Comparison of ENCODE assay signal across 8 cellular contexts in the genomic region with DNA sequence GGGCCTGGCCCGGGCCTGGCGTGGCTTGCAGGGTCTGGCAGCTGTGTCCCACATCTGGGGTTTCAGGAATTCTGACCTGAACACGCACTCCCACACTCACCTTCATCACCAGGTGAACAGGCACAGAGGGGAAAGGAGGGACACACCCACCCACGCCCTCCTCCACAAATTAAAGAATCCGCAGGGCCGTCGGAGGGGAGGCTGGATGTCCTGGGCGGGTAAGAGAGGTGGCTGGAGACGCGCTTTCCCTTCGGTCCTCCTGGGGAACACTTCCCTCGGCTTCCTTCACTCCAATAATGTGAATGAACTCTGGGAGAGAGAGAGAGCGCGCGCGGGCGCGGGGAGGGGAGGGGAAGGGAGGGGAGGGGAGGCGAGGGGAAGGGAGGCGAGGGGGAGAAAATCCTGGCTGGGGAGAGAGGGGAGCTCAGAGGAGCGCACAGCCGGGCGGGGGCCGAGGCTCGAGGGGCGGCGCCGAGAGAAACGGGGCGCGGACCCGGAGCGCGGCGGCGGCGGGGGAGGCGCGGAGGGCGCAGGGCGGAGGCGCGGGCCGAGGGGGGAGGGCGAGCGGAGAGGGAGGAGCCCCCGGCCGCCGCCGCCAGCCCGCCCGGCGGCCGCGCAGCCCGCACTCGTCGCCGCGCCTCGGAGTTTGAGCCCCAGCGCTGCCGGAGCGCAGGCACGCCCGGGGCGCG. TPM values are rescaled to one million over a fixed set of nuclear protein-coding genes. Genes with fewer than 3 reads are reported as not detected.
DNase-seq lines count a peak whose midpoint lies in the region; ATAC-seq and TF ChIP-seq lines count a peak whose summit lies in the region.

A gene (plus strand): TSS at position 625 of the 689 bp plus-strand sequence. CDS start 205 bp downstream, outside the sequence.

- no peak for TF ChIP-seq POLR2A in uterus (IDR thresholded peaks at IDR 0.05)

- H3K27me3 ChIP-seq in left ventricle myocardium inferior (ENCODE audit: low read depth) (peaks cover 92% of the 10 kb centered on the region), lower lobe of right lung (ENCODE audit: low read depth) (peaks cover 50% of the 10 kb centered on the region), uterus (no peaks in the 10 kb centered on the region)

- DNase-seq in left ventricle myocardium inferior (no peak), left ventricle myocardium superior (no peak), astrocyte of the hippocampus (ENCODE audit: low read depth, low spot score) (peak; percentile 67), lower lobe of right lung (no peak), uterus (no peak), mucosa of gallbladder (ENCODE audit: low spot score) (no peak)
- DNase-seq in activated CD4-positive, CD25-positive, alpha-beta regulatory T cell treated with anti-CD3 and anti-CD28 coated beads, Interleukin-2, amount 50 U/mL, for 72 hours: no peak

- intact Hi-C loops in left ventricle myocardium inferior (cut with micrococcal nuclease): no loop called here
- intact Hi-C loops in left ventricle myocardium superior (cut with micrococcal nuclease): no loop called here
- intact Hi-C loops in lower lobe of right lung (cut with DNase I): no loop called here
- intact Hi-C loops in uterus (cut with DNase I; ENCODE audit: low total_unique reads): no loop called here

- peak within 1 kb of the TSS; percentile 62 for H3K4me3 ChIP-seq in left ventricle myocardium inferior
- peak within 1 kb of the TSS; percentile 50 for H3K4me3 ChIP-seq in lower lobe of right lung
- H3K4me3 ChIP-seq in uterus: peak within 1 kb of the TSS; percentile 19 to 28

- H3K9me3 ChIP-seq in left ventricle myocardium inferior (replicated peaks): no peaks in the 10 kb centered on the region
- H3K9me3 ChIP-seq in lower lobe of right lung: no peaks in the 10 kb centered on the region
- no peaks in the 10 kb centered on the region for H3K9me3 ChIP-seq in uterus

- H3K36me3 ChIP-seq in left ventricle myocardium inferior (no peaks in the 10 kb centered on the region), lower lobe of right lung (no peaks in the 10 kb centered on the region), uterus (no peaks in the 10 kb centered on the region)

- H3K4me1 ChIP-seq in left ventricle myocardium inferior: peaks cover 21% of the 10 kb centered on the region
- H3K4me1 ChIP-seq in lower lobe of right lung: peaks cover 9% of the 10 kb centered on the region
- H3K4me1 ChIP-seq in uterus: no peaks in the 10 kb centered on the region

- ATAC-seq in left ventricle myocardium superior: no peak
- ATAC-seq in lower lobe of right lung: peak; percentile 4 to 68
- no peak for ATAC-seq in GM21528 (IDR thresholded peaks at IDR 0.05; ENCODE audit: low FRiP score, unreplicated experiment)

- H3K27ac ChIP-seq in left ventricle myocardium inferior (replicated peaks): no peak within 1 kb of the TSS
- no peak within 1 kb of the TSS for H3K27ac ChIP-seq in lower lobe of right lung
- no peak within 1 kb of the TSS for H3K27ac ChIP-seq in uterus

- TF ChIP-seq CTCF in left ventricle myocardium inferior (IDR thresholded peaks at IDR 0.05; ENCODE audit: borderline replicate concordance) (no peak), lower lobe of right lung (IDR thresholded peaks at IDR 0.05) (no peak), uterus (IDR thresholded peaks at IDR 0.05) (no peak)

RNA-seq across cellular contexts. Expression of the gene that starts here (rescaled TPM):
- not detected for total RNA-seq in left ventricle myocardium inferior
- not detected for total RNA-seq in left ventricle myocardium superior
- total RNA-seq in lower lobe of right lung: 5.1 TPM
- 1 to 10 TPM in 1 of 4 donors, under 1 TPM in 2, not detected in 1; 0.21 to 3.9 (median 0.26) TPM for total RNA-seq in uterus
- not detected for total RNA-seq in mucosa of gallbladder

Comparison
In these comparisons a context has a peak if more than half of its experiments do, and no peak if none do; other contexts are left out.
1. ATAC-seq: peak in lower lobe of right lung (2 of 2); none in left ventricle myocardium superior (single experiment) and GM21528 (single experiment).
2. Peak in every context shown above with its lines, with median percentiles within 50 percentile points of each other: H3K4me3 ChIP-seq.